11 cellular contexts compared by ENCODE assay signal in genomic region chr9:127767909-127768331, GRCh38. TPM values are rescaled to one million over a fixed set of nuclear protein-coding genes. Genes with fewer than 3 reads are reported as not detected.
DNase-seq lines count a peak whose midpoint lies in the region; ATAC-seq and TF ChIP-seq lines count a peak whose summit lies in the region.
"Had no signal": no experiment of that assay in that cellular context is flagged by ENCODE, and none has a peak within 500 bp of the region (broad histone marks: within the 10 kb centered on the region; RNA-seq: fewer than 3 reads in every experiment).

No MANE protein-coding gene starts in this region.

- ATAC-seq in naive thymus-derived CD8-positive, alpha-beta T cell = no peak

- H3K4me3 Mint-ChIP-seq in naive thymus-derived CD8-positive, alpha-beta T cell = peak overlapping the region in 7 of 10 donors; percentile 63 to 94 (median 81)

- no peak for TF ChIP-seq CTCF in left ventricle myocardium inferior (IDR thresholded peaks at IDR 0.05; ENCODE audit: borderline replicate concordance)
- no peak for TF ChIP-seq CTCF in uterus (IDR thresholded peaks at IDR 0.05)

- peak overlapping the region; percentile 74 for H3K4me3 ChIP-seq in left ventricle myocardium inferior
- H3K4me3 ChIP-seq in effector memory CD4-positive, alpha-beta T cell (ENCODE audit: insufficient read depth, low read depth, low read length, poor library complexity, severe bottlenecking) = peak overlapping the region; percentile 12
- no peak overlapping the region for H3K4me3 ChIP-seq in uterus

- no peaks in the 10 kb centered on the region for H3K9me3 Mint-ChIP-seq in naive thymus-derived CD8-positive, alpha-beta T cell

- no peaks in the 10 kb centered on the region for H3K27me3 ChIP-seq in left ventricle myocardium inferior (ENCODE audit: low read depth)
- H3K27me3 ChIP-seq in effector memory CD4-positive, alpha-beta T cell (replicated peaks; ENCODE audit: control insufficient read depth, insufficient read depth, low read length, poor library complexity, severe bottlenecking) = no peaks in the 10 kb centered on the region
- no peaks in the 10 kb centered on the region for H3K27me3 ChIP-seq in uterus

- no peak for TF ChIP-seq POLR2A in uterus (IDR thresholded peaks at IDR 0.05)

- POLR2A ChIA-PET in naive thymus-derived CD8-positive, alpha-beta T cell (lab: Charles Lee) = interaction anchor here (0.6 to 12.1 kb wide), 7 partner anchors 9 to 273 kb away, joined by 3 to 237 read pairs (median 5); partner anchors contain the start of genes CDK9, SH2D3C and TOR2A

- peak overlapping the region; percentile 93 for H3K27ac ChIP-seq in left ventricle myocardium inferior (replicated peaks)
- H3K27ac ChIP-seq in effector memory CD4-positive, alpha-beta T cell (ENCODE audit: insufficient read depth, low read length, poor library complexity, severe bottlenecking) = peak overlapping the region; percentile 93
- peak overlapping the region; percentile 63 to 68 for H3K27ac ChIP-seq in uterus
- H3K27ac ChIP-seq: C4-2B, VCaP had no signal

- peaks cover 0 to 41% (median 7%) of the 10 kb centered on the region in 3 donors for H3K36me3 Mint-ChIP-seq in naive thymus-derived CD8-positive, alpha-beta T cell

- H3K27me3 Mint-ChIP-seq in naive thymus-derived CD8-positive, alpha-beta T cell = no peaks in the 10 kb centered on the region

- no peaks in the 10 kb centered on the region for H3K36me3 ChIP-seq in left ventricle myocardium inferior
- H3K36me3 ChIP-seq in effector memory CD4-positive, alpha-beta T cell (ENCODE audit: control insufficient read depth, insufficient read depth, low read length) = peaks cover 13% of the 10 kb centered on the region
- H3K36me3 ChIP-seq in uterus = no peaks in the 10 kb centered on the region

- peak overlapping the region; percentile 82 to 96 (median 93) for H3K27ac Mint-ChIP-seq in naive thymus-derived CD8-positive, alpha-beta T cell

- peaks cover 47 to 92% (median 89%) of the 10 kb centered on the region in 4 donors for H3K4me1 Mint-ChIP-seq in naive thymus-derived CD8-positive, alpha-beta T cell

- H3K9me3 ChIP-seq in left ventricle myocardium inferior (replicated peaks) (no peaks in the 10 kb centered on the region), uterus (no peaks in the 10 kb centered on the region)
- no peaks in the 10 kb centered on the region for H3K9me3 ChIP-seq in effector memory CD4-positive, alpha-beta T cell (ENCODE audit: control insufficient read depth, low read length)

- H3K4me1 ChIP-seq in left ventricle myocardium inferior (peaks cover 84% of the 10 kb centered on the region), uterus (peaks cover 0 to 12% of the 10 kb centered on the region in 2 donors)
- H3K4me1 ChIP-seq in effector memory CD4-positive, alpha-beta T cell (ENCODE audit: control insufficient read depth, insufficient read depth, low read length, poor library complexity, severe bottlenecking) = peaks cover 62% of the 10 kb centered on the region

- intact Hi-C loops in left ventricle myocardium inferior (cut with micrococcal nuclease) = no loop called here
- intact Hi-C loops in cardiac septum (cut with DNase I) = no loop called here
- intact Hi-C loops in uterus (cut with DNase I; ENCODE audit: low total_unique reads) = no loop called here

- no peak for DNase-seq in left ventricle myocardium inferior
- DNase-seq in cardiac septum (ENCODE audit: low spot score) = no peak
- no peak for DNase-seq in effector memory CD4-positive, alpha-beta T cell
- DNase-seq in naive thymus-derived CD8-positive, alpha-beta T cell = no peak
- DNase-seq in uterus = no peak
- DNase-seq in NOMO-1 treated with dmso at 0.1 percent for 144 hours (lab: John Stamatoyannopoulos, UW; ENCODE audit: unreplicated experiment) = no peak
- DNase-seq in NCI-H187 treated with DMSO at 0.1 percent for 48 hours (lab: John Stamatoyannopoulos, UW) = no peak
- no peak for DNase-seq in NK-92 (lab: John Stamatoyannopoulos, UW; ENCODE audit: unreplicated experiment)
- DNase-seq: effector CD4-positive, alpha-beta T cell had no signal

RNA-seq across cellular contexts. Expression of gene SH2D3C, which starts 10.5 kb away (rescaled TPM):
- total RNA-seq in left ventricle myocardium inferior = 18.2 TPM
- 16.0 TPM for total RNA-seq in cardiac septum
- 10 to 100 TPM; 42.8 to 45.1 TPM for total RNA-seq in naive thymus-derived CD8-positive, alpha-beta T cell
- polyA plus RNA-seq in naive thymus-derived CD8-positive, alpha-beta T cell = 10 to 100 TPM; 13.8 to 50.8 (median 23.5) TPM
- total RNA-seq in uterus = 10 to 100 TPM in 3 of 4 donors, 1 to 10 TPM in 1; 3.6 to 38.1 (median 19.8) TPM

RNA-seq across cellular contexts. Expression of gene CDK9, which starts 17.9 kb away (rescaled TPM):
- total RNA-seq in left ventricle myocardium inferior = 46.4 TPM
- 48.7 TPM for total RNA-seq in cardiac septum
- 100 to 1,000 TPM; 142 to 147 TPM for total RNA-seq in naive thymus-derived CD8-positive, alpha-beta T cell
- 10 to 100 TPM; 28.3 to 62.9 (median 38.9) TPM for polyA plus RNA-seq in naive thymus-derived CD8-positive, alpha-beta T cell
- 100 to 1,000 TPM in 1 of 4 donors, 10 to 100 TPM in 3; 30.0 to 175 (median 77.4) TPM for total RNA-seq in uterus

RNA-seq across cellular contexts. Expression of gene TOR2A, which starts 32.8 kb away (rescaled TPM):
- total RNA-seq in left ventricle myocardium inferior (2.3 TPM), cardiac septum (4.4 TPM), uterus (10 to 100 TPM in 2 of 4 donors, 1 to 10 TPM in 2; 2.0 to 73.8 (median 7.0) TPM)
- 10 to 100 TPM in 1 of 2 experiments, 1 to 10 TPM in 1; 9.8 to 13.9 TPM for total RNA-seq in naive thymus-derived CD8-positive, alpha-beta T cell
- polyA plus RNA-seq in naive thymus-derived CD8-positive, alpha-beta T cell = 10 to 100 TPM; 18.1 to 24.7 (median 23.5) TPM

RNA-seq across cellular contexts. Expression of gene FPGS, which starts 34.8 kb away (rescaled TPM):
- total RNA-seq in left ventricle myocardium inferior (38.0 TPM), cardiac septum (36.5 TPM), uterus (100 to 1,000 TPM in 1 of 4 donors, 10 to 100 TPM in 3; 11.5 to 128 (median 46.6) TPM)
- total RNA-seq in naive thymus-derived CD8-positive, alpha-beta T cell = 100 to 1,000 TPM; 155 to 158 TPM
- polyA plus RNA-seq in naive thymus-derived CD8-positive, alpha-beta T cell = 10 to 100 TPM; 51.7 to 54.8 (median 53.4) TPM

RNA-seq across cellular contexts. Expression of gene TTC16, which starts 52.0 kb away (rescaled TPM):
- 0.25 TPM for total RNA-seq in left ventricle myocardium inferior
- total RNA-seq in cardiac septum = 0.16 TPM
- 1 to 10 TPM; 7.2 to 8.2 TPM for total RNA-seq in naive thymus-derived CD8-positive, alpha-beta T cell
- polyA plus RNA-seq in naive thymus-derived CD8-positive, alpha-beta T cell = 1 to 10 TPM; 1.8 to 4.4 (median 3.0) TPM
- 10 to 100 TPM in 1 of 4 donors, under 1 TPM in 2, not detected in 1; 0.48 to 12.6 (median 0.67) TPM for total RNA-seq in uterus

Comparison
In these comparisons a context has a peak if more than half of its experiments do, and no peak if none do; other contexts are left out.
1. H3K4me3 ChIP-seq: peak in left ventricle myocardium inferior (single experiment) and effector memory CD4-positive, alpha-beta T cell (single experiment); none in uterus (0 of 2).
2. Peak in every context shown above with its lines, with median percentiles within 50 percentile points of each other: H3K27ac ChIP-seq.